In genomic region chr4:121654738-121655137, GRCh38 we compare ENCODE assay signal across 13 cellular contexts.
DNase-seq lines count a peak whose midpoint lies in the region; ATAC-seq lines count a peak whose summit lies in the region.
"Had no signal": no experiment of that assay in that cellular context is flagged by ENCODE, and none has a peak within 500 bp of the region (broad histone marks: within the 10 kb centered on the region; RNA-seq: fewer than 3 reads in every experiment).

No MANE protein-coding gene starts in this region.

- intact Hi-C loops in posterior cingulate gyrus (cut with DNase I): no loop called here

- ATAC-seq in GM19025 (IDR thresholded peaks at IDR 0.05; ENCODE audit: low read depth, unreplicated experiment) (peak; percentile 65), GM21717 (IDR thresholded peaks at IDR 0.05; ENCODE audit: unreplicated experiment) (peak; percentile 96), HG03108 (IDR thresholded peaks at IDR 0.05; ENCODE audit: unreplicated experiment) (peak; percentile 81)
- ATAC-seq: activated T-cell treated with anti-CD3 and anti-CD28 coated beads, Interleukin-2, amount 50 U/mL, for 72 hours; HepG2 had no signal

- DNase-seq in germinal center (ENCODE audit: low spot score) (peak; percentile 16), posterior cingulate gyrus (no peak), NCI-H2029 treated with DMSO at 0.1 percent for 48 hours (lab: John Stamatoyannopoulos, UW) (no peak), SHP77 treated with DMSO at 0.1 percent for 48 hours (lab: John Stamatoyannopoulos, UW) (no peak)
- DNase-seq: activated B cell treated with CpG ODN at 0.5 μM for 24 hours; activated T-cell treated with anti-CD3 and anti-CD28 coated beads, Interleukin-2, amount 50 U/mL, for 72 hours; midbrain; NCI-H187; transverse colon had no signal
